Comparison of ENCODE assay signal across 8 cellular contexts in genomic region chr10:97291357-97292096, GRCh38. TPM values are rescaled to one million over a fixed set of nuclear protein-coding genes. Genes with fewer than 3 reads are reported as not detected.
A peak's percentile ranks its signal among the peaks of the same experiment; 100 is the strongest.
DNase-seq lines count a peak whose midpoint lies in the region; ATAC-seq and FAIRE-seq lines count a peak whose summit lies in the region.

No MANE protein-coding gene starts in this region.

- intact Hi-C loops in activated CD4-positive, alpha-beta T cell treated with anti-CD3 and anti-CD28 coated beads for 36 hours (cut with DNase I, micrococcal nuclease), result loop anchor here (1.0 to 10.0 kb wide), 13 partner anchors 27 to 1729 kb away; partner anchors contain the start of genes FRAT1 (in 2 of the 2), MMS19 (in 2 of the 2), UBTD1 (in 2 of the 2) and EXOSC1 (in 1 of the 2)

- peak overlapping the region; percentile 95 to 96 for H3K27ac ChIP-seq in small intestine (ENCODE audit: low read depth in 1 of 2, low read length in 1 of 2)

- CTCF ChIA-PET in activated CD4-positive, alpha-beta T cell treated with anti-CD3 and anti-CD28 coated beads for 36 hours (lab: Charles Lee), result interaction anchor here (1.0 to 1.9 kb wide), 8 partner anchors 10 to 725 kb away, joined by 3 to 11 read pairs (median 3); partner anchors contain the start of gene RRP12

- WGBS in small intestine, 3 donors, result 30 to 45% (median 37%) methylated on average over 25 of the region's 25 CpGs

- H3K36me3 ChIP-seq in small intestine (ENCODE audit: control insufficient read depth in 2 of 2, insufficient read depth in 2 of 2, low read length in 2 of 2), result no peaks in the 10 kb centered on the region

- no peak for FAIRE-seq in small intestine (lab: Jason Lieb, UNC)

- peak overlapping the region; percentile 90 to 96 for H3K4me3 ChIP-seq in small intestine (ENCODE audit: low read depth in 1 of 2, low read length in 2 of 2)

- ATAC-seq in activated CD4-positive, alpha-beta T cell treated with anti-CD3 and anti-CD28 coated beads for 36 hours, result no peak

- H3K4me1 Mint-ChIP-seq in activated CD4-positive, alpha-beta T cell treated with anti-CD3 and anti-CD28 coated beads for 36 hours, result peaks cover 20% of the 10 kb centered on the region

- no peaks in the 10 kb centered on the region for H3K9me3 ChIP-seq in small intestine (ENCODE audit: control insufficient read depth, low read depth)

- peaks cover 2% of the 10 kb centered on the region for H3K27me3 Mint-ChIP-seq in activated CD4-positive, alpha-beta T cell treated with anti-CD3 and anti-CD28 coated beads for 36 hours

- POLR2A ChIA-PET in activated CD4-positive, alpha-beta T cell treated with anti-CD3 and anti-CD28 coated beads for 36 hours (lab: Charles Lee), result interaction anchor here (0.8 to 1.0 kb wide), 2 partner anchors 28 to 41 kb away, joined by 4 read pairs; no protein-coding TSS in a partner anchor

- H3K27ac Mint-ChIP-seq in activated CD4-positive, alpha-beta T cell treated with anti-CD3 and anti-CD28 coated beads for 36 hours, result peak overlapping the region; percentile 87

- peaks cover 13% of the 10 kb centered on the region for H3K36me3 Mint-ChIP-seq in activated CD4-positive, alpha-beta T cell treated with anti-CD3 and anti-CD28 coated beads for 36 hours (ENCODE audit: low read depth)

- H3K9me3 Mint-ChIP-seq in activated CD4-positive, alpha-beta T cell treated with anti-CD3 and anti-CD28 coated beads for 36 hours (ENCODE audit: low read depth), result no peaks in the 10 kb centered on the region

- H3K4me1 ChIP-seq in small intestine (ENCODE audit: control insufficient read depth in 2 of 2, insufficient read depth in 1 of 2, low read depth in 1 of 2, low read length in 1 of 2), result no peaks in the 10 kb centered on the region

- DNase-seq in activated CD4-positive, alpha-beta T cell treated with anti-CD3 and anti-CD28 coated beads for 36 hours, result no peak
- DNase-seq in activated CD4-positive, alpha-beta T cell treated with anti-CD3 and anti-CD28 coated beads, Interleukin-2, amount 50 U/mL, for 1 hour, result no peak
- peak; percentile 35 for DNase-seq in activated CD8-positive, alpha-beta memory T cell treated with anti-CD3 and anti-CD28 coated beads, Interleukin-2, amount 50 U/mL, for 48 hours
- DNase-seq in hepatic stellate cell (ENCODE audit: low spot score) (peak; percentile 20), small intestine (no peak), HCEC 1CT (no peak), NCI-H1092 (lab: John Stamatoyannopoulos, UW) (no peak)
- DNase-seq in stimulated activated CD4-positive, alpha-beta T cell treated with anti-CD3 and anti-CD28 coated beads, Interleukin-4, amount 100 ng/mL, for 24 hours, result no peak

- H3K4me3 Mint-ChIP-seq in activated CD4-positive, alpha-beta T cell treated with anti-CD3 and anti-CD28 coated beads for 36 hours, result peak overlapping the region; percentile 93

- no peaks in the 10 kb centered on the region for H3K27me3 ChIP-seq in small intestine (ENCODE audit: control insufficient read depth in 2 of 2, insufficient read depth in 2 of 2, low read length in 2 of 2)

RNA-seq across cellular contexts. Expression of gene ARHGAP19, which starts 0.9 kb away (rescaled TPM):
- total RNA-seq in activated CD4-positive, alpha-beta T cell treated with anti-CD3 and anti-CD28 coated beads for 36 hours, result 10 to 100 TPM; 55.9 to 70.2 TPM
- polyA plus RNA-seq in small intestine, result 1 to 10 TPM; 2.2 to 5.0 (median 2.5) TPM

RNA-seq across cellular contexts. Expression of gene FRAT1, which starts 27.5 kb away (rescaled TPM):
- 1 to 10 TPM; 1.3 to 1.8 TPM for total RNA-seq in activated CD4-positive, alpha-beta T cell treated with anti-CD3 and anti-CD28 coated beads for 36 hours
- 1 to 10 TPM; 3.8 to 6.1 (median 5.6) TPM for polyA plus RNA-seq in small intestine

RNA-seq across cellular contexts. Expression of gene FRAT2, which starts 43.0 kb away (rescaled TPM):
- total RNA-seq in activated CD4-positive, alpha-beta T cell treated with anti-CD3 and anti-CD28 coated beads for 36 hours, result 1 to 10 TPM; 3.0 to 4.3 TPM
- polyA plus RNA-seq in small intestine, result 10 to 100 TPM; 23.2 to 38.2 (median 32.5) TPM

Comparison
In these comparisons a context has a peak if more than half of its experiments do, and no peak if none do; other contexts are left out.
1. DNase-seq: peak in activated CD8-positive, alpha-beta memory T cell treated with anti-CD3 and anti-CD28 coated beads, Interleukin-2, amount 50 U/mL, for 48 hours (single experiment) and hepatic stellate cell (single experiment); none in activated CD4-positive, alpha-beta T cell treated with anti-CD3 and anti-CD28 coated beads for 36 hours (single experiment), activated CD4-positive, alpha-beta T cell treated with anti-CD3 and anti-CD28 coated beads, Interleukin-2, amount 50 U/mL, for 1 hour (single experiment), small intestine (single experiment), HCEC 1CT (single experiment), NCI-H1092 (single experiment) and stimulated activated CD4-positive, alpha-beta T cell treated with anti-CD3 and anti-CD28 coated beads, Interleukin-4, amount 100 ng/mL, for 24 hours (single experiment).